Comparison of ENCODE assay signal across 12 cellular contexts in the genomic region with DNA sequence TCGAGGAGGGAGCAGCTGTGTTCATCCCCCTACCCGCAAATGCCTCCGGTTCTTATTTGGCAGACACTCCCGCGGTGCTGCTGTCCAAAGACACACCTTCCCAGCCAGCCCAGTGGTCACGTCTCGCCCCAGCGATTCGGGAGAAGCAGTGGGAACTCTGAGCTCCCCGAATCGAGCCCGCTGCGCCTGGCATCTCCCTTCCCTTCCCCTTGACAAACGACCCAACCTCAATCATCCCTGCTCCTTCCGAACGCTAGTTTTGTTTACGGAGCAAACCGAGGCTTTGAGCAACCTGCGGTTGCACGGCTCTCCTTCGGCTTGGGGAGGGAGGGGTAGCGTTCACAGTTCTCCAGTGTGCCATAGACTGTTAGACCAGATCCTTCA. TPM values are rescaled to one million over a fixed set of nuclear protein-coding genes. Genes with fewer than 3 reads are reported as not detected.
A peak's percentile ranks its signal among the peaks of the same experiment; 100 is the strongest.
DNase-seq lines count a peak whose midpoint lies in the region; FAIRE-seq and TF ChIP-seq lines count a peak whose summit lies in the region.
"Had no signal": no experiment of that assay in that cellular context is flagged by ENCODE, and none has a peak within 500 bp of the region (broad histone marks: within the 10 kb centered on the region; RNA-seq: fewer than 3 reads in every experiment).

No MANE protein-coding gene starts in this region.

- H3K27me3 ChIP-seq in bronchial epithelial cell (ENCODE audit: control insufficient read depth, insufficient read depth, low read length): no peaks in the 10 kb centered on the region
- H3K27me3 ChIP-seq: Peyer's patch had no signal

- H3K36me3 ChIP-seq in bronchial epithelial cell (ENCODE audit: control insufficient read depth, insufficient read depth, low read length): no peaks in the 10 kb centered on the region
- H3K36me3 ChIP-seq: Peyer's patch had no signal

- H3K27ac ChIP-seq in temporal lobe (ENCODE audit: low read depth, low read length): peak overlapping the region; percentile 27
- H3K27ac ChIP-seq: 22Rv1, Peyer's patch had no signal

- FAIRE-seq in bronchial epithelial cell (lab: Jason Lieb, UNC): no peak
- no peak for FAIRE-seq in GM12891 (lab: Jason Lieb, UNC)

- DNase-seq in DMS 273 (lab: John Stamatoyannopoulos, UW; ENCODE audit: unreplicated experiment) (peak; percentile 69), DMS 273 treated with DMSO at 0.1 percent for 48 hours (lab: John Stamatoyannopoulos, UW) (no peak), bronchial epithelial cell (ENCODE audit: low read depth) (no peak), iris pigment epithelial cell (ENCODE audit: low read depth) (peak; percentile 0), GM12891 (ENCODE audit: insufficient read length, low spot score) (no peak), AG08395 (ENCODE audit: low spot score) (no peak)
- DNase-seq in activated CD4-positive, alpha-beta T cell treated with anti-CD3 and anti-CD28 coated beads, Interleukin-2, amount 50 U/mL, for 48 hours: no peak
- DNase-seq: cortex of kidney, Peyer's patch had no signal

- TF ChIP-seq POLR2A in GM12891 (IDR thresholded peaks at IDR 0.05; ENCODE audit: low read depth, low read length): no peak

- peak overlapping the region; percentile 40 for H3K4me3 ChIP-seq in bronchial epithelial cell (ENCODE audit: low read depth, low read length)

- no peak for TF ChIP-seq CTCF in bronchial epithelial cell (IDR thresholded peaks at IDR 0.05; ENCODE audit: insufficient read depth, low read length, severe bottlenecking)

TF ChIP-seq in GM12891, 5 proteins besides CTCF, POLR2A, EP300 and RAD21:
- TF ChIP-seq PAX5 (IDR thresholded peaks at IDR 0.05; ENCODE audit: insufficient read depth, low read length, severe bottlenecking) (no peak), SPI1 (IDR thresholded peaks at IDR 0.05; ENCODE audit: low read depth, low read length) (no peak), POLR2AphosphoS5 (IDR thresholded peaks at IDR 0.05; ENCODE audit: low read depth, low read length) (no peak), POU2F2 (IDR thresholded peaks at IDR 0.05; ENCODE audit: low read depth, low read length) (no peak), TAF1 (IDR thresholded peaks at IDR 0.05; ENCODE audit: low read depth, low read length) (no peak)

RNA-seq across cellular contexts. Expression of gene FRMPD4, which starts 0.3 kb away (rescaled TPM):
- under 0.01 and 0.79 TPM in 2 replicates for total RNA-seq in bronchial epithelial cell
- 32.2 TPM for total RNA-seq in temporal lobe
- polyA plus RNA-seq in GM12891 (2012; ENCODE audit: low read depth, missing spikeins): not detected
- total RNA-seq: activated CD8-positive, alpha-beta memory T cell treated with anti-CD3 and anti-CD28 coated beads for 36 hours had no signal

Comparison
In these comparisons a context has a peak if more than half of its experiments do, and no peak if none do; other contexts are left out.
1. DNase-seq: peak in DMS 273 (single experiment) and iris pigment epithelial cell (single experiment); none in DMS 273 treated with DMSO at 0.1 percent for 48 hours (single experiment), bronchial epithelial cell (single experiment), activated CD4-positive, alpha-beta T cell treated with anti-CD3 and anti-CD28 coated beads, Interleukin-2, amount 50 U/mL, for 48 hours (0 of 2), GM12891 (single experiment) and AG08395 (single experiment).
2. RNA of gene FRMPD4, which starts 0.3 kb away (total RNA-seq): 32.2 TPM in temporal lobe (single experiment); under 0.01 to 0.79 TPM in bronchial epithelial cell; every median in the first group is over 10 times any median in the second.